In the genomic region with DNA sequence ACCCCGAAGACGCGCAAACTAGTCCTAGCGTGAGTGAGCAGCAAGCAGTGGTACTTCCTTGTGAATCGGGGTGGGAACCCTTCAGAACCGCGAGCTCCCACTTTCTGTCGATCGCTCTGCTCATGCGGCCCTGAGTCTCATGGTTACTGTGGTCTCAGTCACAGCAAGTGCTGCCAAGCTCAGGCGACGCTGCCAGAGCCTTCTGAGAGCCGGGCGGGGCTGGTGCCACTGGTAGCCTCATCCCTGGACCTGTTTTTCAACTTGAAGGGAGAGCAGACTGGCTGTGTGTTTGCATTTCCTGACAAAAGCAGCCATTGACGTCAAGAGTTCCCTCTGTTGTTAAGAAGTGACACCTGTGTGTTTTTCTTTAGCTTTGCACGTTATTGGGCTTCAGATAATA, we compare ENCODE assay signal across 15 cellular contexts. TPM values are rescaled to one million over a fixed set of nuclear protein-coding genes. Genes with fewer than 3 reads are reported as not detected.
DNase-seq lines count a peak whose midpoint lies in the region; ATAC-seq and TF ChIP-seq lines count a peak whose summit lies in the region.
"Had no signal": no experiment of that assay in that cellular context is flagged by ENCODE, and none has a peak within 500 bp of the region (broad histone marks: within the 10 kb centered on the region; RNA-seq: fewer than 3 reads in every experiment).

No MANE protein-coding gene starts in this region.

- 0 out of 2 replicates have a peak, but pooled peaks cover 3% of the 10 kb centered on the region for H3F3A ChIP-seq in PC-9 (ENCODE audit: insufficient read depth, low read depth)

- ATAC-seq in Right ventricle myocardium inferior (peak; percentile 90), omental fat pad (ENCODE audit: low FRiP score) (no peak), HG03571 (IDR thresholded peaks at IDR 0.05; ENCODE audit: unreplicated experiment) (no peak)

- H2BK15ac ChIP-seq in neuronal stem cell (ENCODE audit: low read length), result no peak overlapping the region

- peak overlapping the region; percentile 12 for H3K23ac ChIP-seq in neuronal stem cell (ENCODE audit: low read depth, low read length, poor library complexity)

- H3K36me3 ChIP-seq in PC-9 (ENCODE audit: low read depth), result peaks cover 2% of the 10 kb centered on the region; the same call in 1 of the 2 replicates
- H3K36me3 ChIP-seq in neuronal stem cell (replicated peaks in 1 of 2; ENCODE audit: control insufficient read depth in 2 of 2, insufficient read depth in 2 of 2, low read length in 2 of 2), result peaks cover 10 to 52% of the 10 kb centered on the region in 2 donors

- H3K4me1 ChIP-seq in PC-9 (replicated peaks; ENCODE audit: insufficient read depth) (peaks cover 11% of the 10 kb centered on the region; the same call in 1 of the 2 replicates), neuronal stem cell (ENCODE audit: control insufficient read depth in 2 of 2, insufficient read depth in 1 of 2, low read depth in 1 of 2, low read length in 2 of 2) (no peaks in the 10 kb centered on the region)
- H3K4me1 ChIP-seq: sigmoid colon had no signal

- H3K4me2 ChIP-seq in PC-9 (no peak overlapping the region), neuronal stem cell (ENCODE audit: insufficient read depth, low read length, poor library complexity, severe bottlenecking) (no peak overlapping the region)

- no peak overlapping the region for H4K91ac ChIP-seq in neuronal stem cell (ENCODE audit: low read depth, low read length, poor library complexity)

- H3K27me3 Mint-ChIP-seq in glutamatergic neuron (ENCODE audit: unreplicated experiment), result no peaks in the 10 kb centered on the region

- intact Hi-C loops in PC-9 (cut with micrococcal nuclease; ENCODE audit: unreplicated experiment), result no loop called here
- intact Hi-C loops in Right ventricle myocardium inferior (cut with DNase I), result no loop called here

- POLR2A ChIA-PET in PC-9 (lab: Charles Lee; ENCODE audit: unreplicated experiment), result interaction anchor here (0.5 to 0.6 kb wide), 3 partner anchors 157 to 733 kb away, joined by 3 to 6 read pairs (median 6); no protein-coding TSS in a partner anchor

- BruUV-seq in PC-9 (replicated peaks; lab: Mats Ljungman, UMichigan), result no TSS peak

- DNase-seq in C1 segment of cervical spinal cord (lab: John Stamatoyannopoulos, UW) (peak in 12 of 14 donors; percentile 38 to 88 (median 66)), PC-9 (peak; percentile 66 to 83), Right ventricle myocardium inferior (ENCODE audit: missing footprints) (peak; percentile 84), neuronal stem cell (ENCODE audit: low spot score) (no peak), omental fat pad (ENCODE audit: low spot score) (no peak), T-helper 1 cell (no peak), glutamatergic neuron (no peak)
- DNase-seq: adrenal gland, NCI-H1930, sigmoid colon, tibial artery had no signal

- no peak overlapping the region for H2AFZ ChIP-seq in PC-9
- no peak overlapping the region for H2AFZ ChIP-seq in neuronal stem cell (ENCODE audit: low read length)

- no peak overlapping the region for H2AK5ac ChIP-seq in neuronal stem cell (ENCODE audit: low read depth, low read length)

- H3K9me2 ChIP-seq in PC-9 (ENCODE audit: insufficient read depth), result no peaks in the 10 kb centered on the region

- no peak overlapping the region for H2BK120ac ChIP-seq in neuronal stem cell (ENCODE audit: low read depth, low read length)

- peaks cover 11% of the 10 kb centered on the region for H4K20me1 ChIP-seq in PC-9 (ENCODE audit: insufficient read depth)

- H3K4me3 Mint-ChIP-seq in glutamatergic neuron (ENCODE audit: unreplicated experiment), result no peak overlapping the region

- no peak overlapping the region for H2BK5ac ChIP-seq in neuronal stem cell (ENCODE audit: low read length)

- H3K9ac ChIP-seq in neuronal stem cell (ENCODE audit: low read depth, low read length, poor library complexity), result no peak overlapping the region

- H3K4me3 ChIP-seq in PC-9 (no peak overlapping the region), neuronal stem cell (ENCODE audit: low read length in 2 of 2) (no peak overlapping the region)
- H3K4me3 ChIP-seq: adrenal gland, sigmoid colon, tibial artery had no signal

- H3K4me1 Mint-ChIP-seq in glutamatergic neuron (ENCODE audit: low read depth, unreplicated experiment), result no peaks in the 10 kb centered on the region

- no peak overlapping the region for H3K27ac Mint-ChIP-seq in glutamatergic neuron (ENCODE audit: unreplicated experiment)

- no peaks in the 10 kb centered on the region for H3K9me3 ChIP-seq in PC-9 (ENCODE audit: insufficient read depth, low read depth)
- peaks cover 0 to 2% of the 10 kb centered on the region in 2 donors for H3K9me3 ChIP-seq in neuronal stem cell (replicated peaks in 1 of 2; ENCODE audit: control insufficient read depth in 2 of 2, insufficient read depth in 1 of 2, low read depth in 1 of 2, low read length in 2 of 2)
- H3K9me3 ChIP-seq: adrenal gland, sigmoid colon, tibial artery had no signal

- TF ChIP-seq CTCF in PC-9 (conservative IDR thresholded peaks at IDR 0.05) (no peak), omental fat pad (IDR thresholded peaks at IDR 0.05) (no peak), glutamatergic neuron (IDR thresholded peaks at IDR 0.05; ENCODE audit: partially characterized antibody, unreplicated experiment) (no peak)

- no peaks in the 10 kb centered on the region for H3K36me3 Mint-ChIP-seq in glutamatergic neuron (ENCODE audit: unreplicated experiment)

- no CpG with 5 or more reads among the region's 16 CpGs for WGBS in neuronal stem cell (ENCODE audit: extremely low coverage in 2 of 2, insufficient read length in 2 of 2, insufficient replicate concordance in 1 of 2), 2 donors

- H3K4ac ChIP-seq in neuronal stem cell (ENCODE audit: low read length), result no peak overlapping the region

- H3K14ac ChIP-seq in neuronal stem cell (ENCODE audit: low read length), result no peak overlapping the region

- peaks cover 3% of the 10 kb centered on the region for H3K79me1 ChIP-seq in neuronal stem cell (ENCODE audit: low read depth, low read length)

- no peaks in the 10 kb centered on the region for H3K27me3 ChIP-seq in PC-9 (ENCODE audit: insufficient read depth, low read depth)
- no peaks in the 10 kb centered on the region for H3K27me3 ChIP-seq in neuronal stem cell (ENCODE audit: control insufficient read depth in 3 of 3, insufficient read depth in 3 of 3, low read depth in 1 of 3, low read length in 3 of 3)
- H3K27me3 ChIP-seq: adrenal gland, sigmoid colon, tibial artery had no signal

- no peak overlapping the region for H3K27ac ChIP-seq in PC-9
- H3K27ac ChIP-seq in neuronal stem cell (replicated peaks; ENCODE audit: low read length), result no peak overlapping the region
- H3K27ac ChIP-seq: adrenal gland, sigmoid colon, tibial artery had no signal

- CTCF ChIA-PET in PC-9 (lab: Charles Lee), result interaction anchor here (0.8 to 1.1 kb wide), 2 partner anchors 10 to 157 kb away, joined by 3 to 4 read pairs; no protein-coding TSS in a partner anchor

- no peaks in the 10 kb centered on the region; the same call in 1 of the 2 replicates for H3K79me2 ChIP-seq in PC-9 (ENCODE audit: low read depth)

- H2BK12ac ChIP-seq in neuronal stem cell (ENCODE audit: low read length), result no peak overlapping the region

- H3K18ac ChIP-seq in neuronal stem cell (ENCODE audit: low read length), result no peak overlapping the region

- no peaks in the 10 kb centered on the region for H3K9me3 Mint-ChIP-seq in glutamatergic neuron (ENCODE audit: unreplicated experiment)

- H4K8ac ChIP-seq in neuronal stem cell (ENCODE audit: low read depth, low read length), result no peak overlapping the region

RNA-seq across cellular contexts. Expression of gene BHLHA15, which starts 32.9 kb away (rescaled TPM):
- total RNA-seq in PC-9 (2021), result 0.53 and 0.79 TPM in 2 replicates
- not detected for total RNA-seq in Right ventricle myocardium inferior
- 2.4 TPM for polyA plus RNA-seq in neuronal stem cell (2013, experiment 1 of 2)
- 2.2 TPM for polyA plus RNA-seq in neuronal stem cell (2013, experiment 2 of 2)
- total RNA-seq in omental fat pad, result 1 to 10 TPM in 2 of 4 donors, not detected in 2; 1.5 to 3.5 TPM
- not detected for total RNA-seq in glutamatergic neuron (ENCODE audit: unreplicated experiment)
- total RNA-seq: Daoy, mononuclear cell, sigmoid colon had no signal
- polyA plus RNA-seq: AG04450 had no signal

Comparison
In these comparisons a context has a peak if more than half of its experiments do, and no peak if none do; other contexts are left out.
1. DNase-seq: peak in C1 segment of cervical spinal cord (12 of 14), PC-9 (2 of 2) and Right ventricle myocardium inferior (single experiment); none in neuronal stem cell (single experiment), omental fat pad (single experiment), T-helper 1 cell (0 of 5) and glutamatergic neuron (single experiment).